8 cellular contexts compared by ENCODE assay signal in genomic region chr16:24504467-24505345, GRCh38. TPM values are rescaled to one million over a fixed set of nuclear protein-coding genes. Genes with fewer than 3 reads are reported as not detected.
DNase-seq lines count a peak whose midpoint lies in the region; ATAC-seq and TF ChIP-seq lines count a peak whose summit lies in the region.

No MANE protein-coding gene starts in this region.

- peaks cover 68% of the 10 kb centered on the region for H3K27me3 Mint-ChIP-seq in Calu3 (ENCODE audit: unreplicated experiment)
- H3K27me3 Mint-ChIP-seq in activated CD4-positive, alpha-beta T cell treated with anti-CD3 and anti-CD28 coated beads, Interleukin-2, amount 10 ng/mL, durations not matched to agents 7 days and 5 days: peaks cover 7% of the 10 kb centered on the region

- DNase-seq in Calu3: peak; percentile 71
- DNase-seq in HCEC 1CT: peak; percentile 61
- peak; percentile 26 for DNase-seq in NCI-H226
- DNase-seq in activated CD4-positive, alpha-beta T cell treated with anti-CD3 and anti-CD28 coated beads, Interleukin-2, amount 10 ng/mL, durations not matched to agents 7 days and 5 days: peak; percentile 72
- DNase-seq in dedifferentiated amniotic fluid mesenchymal stem cell (ENCODE audit: extremely low spot score): peak; percentile 67
- DNase-seq in lung microvascular endothelial cell (ENCODE audit: low read depth in 2 of 2): peak; percentile 61 to 79
- DNase-seq in stimulated activated CD8-positive, alpha-beta memory T cell treated with anti-CD3 and anti-CD28 coated beads, Interleukin-2, amount 100 ng/mL, for 1 hour (ENCODE audit: low read depth in 2 of 2): peak; percentile 20

- H3K4me3 Mint-ChIP-seq in Calu3 (ENCODE audit: low read depth, unreplicated experiment): no peak overlapping the region
- no peak overlapping the region for H3K4me3 Mint-ChIP-seq in activated CD4-positive, alpha-beta T cell treated with anti-CD3 and anti-CD28 coated beads, Interleukin-2, amount 10 ng/mL, durations not matched to agents 7 days and 5 days

- H3K36me3 Mint-ChIP-seq in Calu3 (ENCODE audit: insufficient read depth, unreplicated experiment): no peaks in the 10 kb centered on the region
- no peaks in the 10 kb centered on the region for H3K36me3 Mint-ChIP-seq in activated CD4-positive, alpha-beta T cell treated with anti-CD3 and anti-CD28 coated beads, Interleukin-2, amount 10 ng/mL, durations not matched to agents 7 days and 5 days (ENCODE audit: low read depth)

- intact Hi-C loops in Calu3 (cut with micrococcal nuclease; ENCODE audit: unreplicated experiment): loop anchor here (1.0 to 10.0 kb wide), 4 partner anchors 95 to 760 kb away; no protein-coding TSS in a partner anchor

- no peaks in the 10 kb centered on the region for H3K9me3 Mint-ChIP-seq in Calu3 (ENCODE audit: low read depth, unreplicated experiment)
- H3K9me3 Mint-ChIP-seq in activated CD4-positive, alpha-beta T cell treated with anti-CD3 and anti-CD28 coated beads, Interleukin-2, amount 10 ng/mL, durations not matched to agents 7 days and 5 days: no peaks in the 10 kb centered on the region

- no peak for ATAC-seq in HG02588 (IDR thresholded peaks at IDR 0.05; ENCODE audit: unreplicated experiment)

- no TSS peak for BruUV-seq in Calu3 (replicated peaks; lab: Mats Ljungman, UMichigan)

- H3K27ac Mint-ChIP-seq in Calu3 (ENCODE audit: unreplicated experiment): no peak overlapping the region
- H3K27ac Mint-ChIP-seq in activated CD4-positive, alpha-beta T cell treated with anti-CD3 and anti-CD28 coated beads, Interleukin-2, amount 10 ng/mL, durations not matched to agents 7 days and 5 days: no peak overlapping the region

- POLR2A ChIA-PET in activated CD4-positive, alpha-beta T cell treated with anti-CD3 and anti-CD28 coated beads, Interleukin-2, amount 10 ng/mL, durations not matched to agents 7 days and 5 days (lab: Charles Lee): no interaction called here

- CTCF ChIA-PET in Calu3 (lab: Charles Lee): interaction anchor here (0.6 to 2.3 kb wide), 15 partner anchors 8 to 702 kb away, joined by 3 to 27 read pairs (median 4); no protein-coding TSS in a partner anchor
- CTCF ChIA-PET in activated CD4-positive, alpha-beta T cell treated with anti-CD3 and anti-CD28 coated beads, Interleukin-2, amount 10 ng/mL, durations not matched to agents 7 days and 5 days (lab: Charles Lee): interaction anchor here (0.9 to 3.7 kb wide), 11 partner anchors 8 to 704 kb away, joined by 3 to 22 read pairs (median 4); no protein-coding TSS in a partner anchor

- peak; percentile 89 for TF ChIP-seq CTCF in Calu3 (IDR thresholded peaks at IDR 0.05; ENCODE audit: unreplicated experiment)

- H3K4me1 Mint-ChIP-seq in Calu3 (ENCODE audit: low read depth, unreplicated experiment): no peaks in the 10 kb centered on the region
- peaks cover 3% of the 10 kb centered on the region for H3K4me1 Mint-ChIP-seq in activated CD4-positive, alpha-beta T cell treated with anti-CD3 and anti-CD28 coated beads, Interleukin-2, amount 10 ng/mL, durations not matched to agents 7 days and 5 days

RNA-seq across cellular contexts. Expression of gene RBBP6, which starts 34.7 kb away (rescaled TPM):
- total RNA-seq in Calu3 (2022): 56.8 and 61.7 TPM in 2 replicates
- total RNA-seq in activated CD4-positive, alpha-beta T cell treated with anti-CD3 and anti-CD28 coated beads, Interleukin-2, amount 10 ng/mL, durations not matched to agents 7 days and 5 days: 10 to 100 TPM; 63.7 to 66.4 TPM
- total RNA-seq in lung microvascular endothelial cell: 8.9 and 11.3 TPM in 2 replicates

Comparison
In these comparisons a context has a peak if more than half of its experiments do, and no peak if none do; other contexts are left out.
1. DNase-seq: peak in every context shown above with its lines; median percentile 72 in activated CD4-positive, alpha-beta T cell treated with anti-CD3 and anti-CD28 coated beads, Interleukin-2, amount 10 ng/mL, durations not matched to agents 7 days and 5 days; 71 in Calu3; 70 in lung microvascular endothelial cell; 67 in dedifferentiated amniotic fluid mesenchymal stem cell; 61 in HCEC 1CT; 26 in NCI-H226; 20 in stimulated activated CD8-positive, alpha-beta memory T cell treated with anti-CD3 and anti-CD28 coated beads, Interleukin-2, amount 100 ng/mL, for 1 hour.